ENCODE assay signal across 8 cellular contexts in genomic region chr10:11164806-11165590, GRCh38.
DNase-seq lines count a peak whose midpoint lies in the region; ATAC-seq and TF ChIP-seq lines count a peak whose summit lies in the region.

No MANE protein-coding gene starts in this region.

- peak overlapping the region; percentile 31 for H3K27ac ChIP-seq in AG04450 (ENCODE audit: low read depth, low read length)
- peak overlapping the region; percentile 44 for H3K27ac ChIP-seq in ectodermal cell (ENCODE audit: insufficient read depth, low read depth, low read length, poor library complexity, severe bottlenecking)

- peaks cover 25% of the 10 kb centered on the region for H3K4me1 ChIP-seq in ectodermal cell (ENCODE audit: control insufficient read depth, insufficient read depth, low read length)

- no peaks in the 10 kb centered on the region for H3K36me3 ChIP-seq in ectodermal cell (ENCODE audit: control insufficient read depth, insufficient read depth, low read length)

- H3K9me3 Mint-ChIP-seq in memory B cell: peaks cover 1% of the 10 kb centered on the region

- H3K4me3 Mint-ChIP-seq in memory B cell: no peak overlapping the region

- ATAC-seq in GM19372 (IDR thresholded peaks at IDR 0.05; ENCODE audit: low read depth, unreplicated experiment): peak; percentile 17
- ATAC-seq in memory B cell (ENCODE audit: low read depth): peak; percentile 30

- TF ChIP-seq CTCF in AG04450 (IDR thresholded peaks at IDR 0.05; ENCODE audit: low read depth, low read length): no peak

- WGBS in ectodermal cell, 2 experiments: 1 to 2% methylated on average over 38 of the region's 38 CpGs

- H3K27me3 Mint-ChIP-seq in memory B cell: no peaks in the 10 kb centered on the region

- no peak overlapping the region for H3K27ac Mint-ChIP-seq in memory B cell

- peaks cover 10% of the 10 kb centered on the region for H3K36me3 Mint-ChIP-seq in memory B cell

- H3K27me3 ChIP-seq in AG04450 (ENCODE audit: control insufficient read depth, insufficient read depth, low read length): peaks cover 5% of the 10 kb centered on the region
- no peaks in the 10 kb centered on the region for H3K27me3 ChIP-seq in ectodermal cell (ENCODE audit: control insufficient read depth, insufficient read depth, low read length, poor library complexity, severe bottlenecking)

- H3K4me1 Mint-ChIP-seq in memory B cell: peaks cover 37% of the 10 kb centered on the region

- POLR2A ChIA-PET in AG04450 (lab: Yijun Ruan, JAX): interaction anchor here (0.5 to 1.6 kb wide), 4 partner anchors 10 to 228 kb away, joined by 3 to 6 read pairs (median 4); no protein-coding TSS in a partner anchor

- H3K4me3 ChIP-seq in AG04450 (ENCODE audit: low read depth, low read length) (peak overlapping the region; percentile 71), ectodermal cell (ENCODE audit: insufficient read depth, low read depth, low read length) (peak overlapping the region; percentile 74)

- CTCF ChIA-PET in AG04450 (lab: Charles Lee): interaction anchor here (0.7 to 1.4 kb wide), 6 partner anchors 14 to 1175 kb away, joined by 3 to 8 read pairs (median 5); no protein-coding TSS in a partner anchor

- DNase-seq in AG04450 (ENCODE audit: low read depth, low spot score) (peak; percentile 63), LHCN-M2 (ENCODE audit: low read depth) (peak; percentile 85), memory B cell (ENCODE audit: low spot score in 2 of 2) (peak; percentile 38 to 52), NCI-H82 treated with DMSO at 0.1 percent for 48 hours (lab: John Stamatoyannopoulos, UW; ENCODE audit: unreplicated experiment) (no peak)
- peak; percentile 66 for DNase-seq in activated CD4-positive, alpha-beta T cell treated with anti-CD3 and anti-CD28 coated beads, Interleukin-2, amount 50 U/mL, for 1 hour
- peak; percentile 36 for DNase-seq in stimulated activated CD8-positive, alpha-beta memory T cell treated with anti-CD3 and anti-CD28 coated beads, Interleukin-15, amount 100 ng/mL, for 24 hours (ENCODE audit: low read depth)

- H3K9me3 ChIP-seq in AG04450 (ENCODE audit: control insufficient read depth, insufficient read depth, low read length) (peaks cover 4% of the 10 kb centered on the region), ectodermal cell (ENCODE audit: control insufficient read depth, low read length) (no peaks in the 10 kb centered on the region)
